In the genomic region with DNA sequence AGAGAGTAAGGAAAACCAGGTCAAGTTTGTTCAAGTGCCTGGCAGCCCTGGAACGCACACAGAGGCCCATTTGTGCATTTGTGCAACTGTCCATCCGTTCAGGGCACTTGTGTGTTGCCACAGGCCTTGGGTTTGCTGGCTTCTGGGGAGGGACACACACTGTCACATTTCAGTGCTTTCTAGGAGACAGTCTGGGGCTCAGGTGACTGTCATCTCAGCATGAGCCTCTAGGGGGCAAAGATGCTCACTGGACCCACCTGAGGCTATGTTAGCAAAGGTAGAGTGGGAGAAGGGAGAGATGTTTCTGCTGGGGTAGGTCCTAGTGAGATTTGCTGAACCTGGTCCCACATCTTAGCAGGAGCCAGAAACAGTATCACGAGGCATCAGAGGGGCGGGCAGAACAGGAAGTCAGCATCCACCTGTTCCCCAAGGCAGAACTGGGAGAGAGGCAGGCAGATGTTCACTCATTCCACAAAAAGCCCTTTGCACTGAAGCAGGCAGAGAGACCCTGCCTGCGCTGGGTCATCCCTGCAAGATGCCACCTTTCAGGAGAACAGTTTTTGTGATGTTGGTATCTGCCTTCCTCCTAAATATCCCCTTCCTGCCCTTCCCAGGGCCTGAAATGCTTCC, we compare ENCODE assay signal across 8 cellular contexts. TPM values are rescaled to one million over a fixed set of nuclear protein-coding genes. Genes with fewer than 3 reads are reported as not detected.
DNase-seq lines count a peak whose midpoint lies in the region; ATAC-seq and TF ChIP-seq lines count a peak whose summit lies in the region.

No MANE protein-coding gene starts in this region.

- no peak overlapping the region for H3K4me2 ChIP-seq in SU-DHL-6 (ENCODE audit: low read depth, low read length, poor library complexity, severe bottlenecking)

- H4K20me1 ChIP-seq in SU-DHL-6 (ENCODE audit: low read depth, low read length): no peaks in the 10 kb centered on the region

- ATAC-seq in HG03135 (IDR thresholded peaks at IDR 0.05; ENCODE audit: unreplicated experiment) (peak; percentile 66), left colon (peak; percentile 82), HG02938 (IDR thresholded peaks at IDR 0.05; ENCODE audit: unreplicated experiment) (no peak)

- no peaks in the 10 kb centered on the region for H3K9me3 ChIP-seq in SU-DHL-6 (ENCODE audit: insufficient read depth, low read length)

- H3K4me3 ChIP-seq in SU-DHL-6 (ENCODE audit: insufficient read depth, low read length, poor library complexity, severe bottlenecking) (no peak overlapping the region), astrocyte of the cerebellum (ENCODE audit: low read depth, low read length) (no peak overlapping the region)

- no peak overlapping the region for H3K27ac ChIP-seq in SU-DHL-6 (ENCODE audit: low read depth, low read length)

- no peaks in the 10 kb centered on the region for H3F3A ChIP-seq in SU-DHL-6 (ENCODE audit: insufficient read depth)

- TF ChIP-seq CTCF in SU-DHL-6 (IDR thresholded peaks at IDR 0.05; ENCODE audit: insufficient read depth, low read length, poor library complexity, severe bottlenecking) (peak; percentile 77), astrocyte of the cerebellum (IDR thresholded peaks at IDR 0.05; ENCODE audit: low read depth, low read length, missing control alignments) (peak; percentile 68)

- no peaks in the 10 kb centered on the region for H3K36me3 ChIP-seq in SU-DHL-6 (ENCODE audit: low read length)

- intact Hi-C loops in left colon (cut with DNase I, micrococcal nuclease): no loop called here

- no peaks in the 10 kb centered on the region for H3K9me2 ChIP-seq in SU-DHL-6 (replicated peaks; ENCODE audit: insufficient read depth, low read length)

- no peak overlapping the region for H3K9ac ChIP-seq in SU-DHL-6 (ENCODE audit: low read length)

- no peak overlapping the region for H2AFZ ChIP-seq in SU-DHL-6 (ENCODE audit: low read depth, low read length, severe bottlenecking)

- DNase-seq in DMS53 (lab: John Stamatoyannopoulos, UW) (peak; percentile 67), astrocyte of the cerebellum (ENCODE audit: low read depth) (no peak), left colon (peak in 1 of 2 donors; percentile 54), A172 (ENCODE audit: low spot score) (no peak)
- peak; percentile 25 for DNase-seq in stimulated activated naive CD4-positive, alpha-beta T cell treated with Interleukin-2 at 50 U/mL for 16 hours (lab: John Stamatoyannopoulos, UW)

- in situ Hi-C loops in astrocyte of the cerebellum (cut with HindIII; ENCODE audit: low sequenced_read_pairs): no loop called here

- H3K79me2 ChIP-seq in SU-DHL-6 (ENCODE audit: insufficient read depth, low read length): no peaks in the 10 kb centered on the region

- H3K27me3 ChIP-seq in SU-DHL-6 (ENCODE audit: low read length): no peaks in the 10 kb centered on the region

RNA-seq across cellular contexts. Expression of a gene that starts 48.5 kb away (rescaled TPM):
- 10 to 100 TPM; 15.8 to 23.8 TPM for total RNA-seq in left colon
- 5.9 and 8.8 TPM in 2 replicates for total RNA-seq in A172 (2014; rRNA removed; shearing (Covaris generic))

Comparison
In these comparisons a context has a peak if more than half of its experiments do, and no peak if none do; other contexts are left out.
1. DNase-seq: peak in DMS53 (single experiment) and stimulated activated naive CD4-positive, alpha-beta T cell treated with Interleukin-2 at 50 U/mL for 16 hours (single experiment); none in astrocyte of the cerebellum (single experiment) and A172 (single experiment).